Comparison of ENCODE assay signal across 33 cellular contexts in the genomic region with DNA sequence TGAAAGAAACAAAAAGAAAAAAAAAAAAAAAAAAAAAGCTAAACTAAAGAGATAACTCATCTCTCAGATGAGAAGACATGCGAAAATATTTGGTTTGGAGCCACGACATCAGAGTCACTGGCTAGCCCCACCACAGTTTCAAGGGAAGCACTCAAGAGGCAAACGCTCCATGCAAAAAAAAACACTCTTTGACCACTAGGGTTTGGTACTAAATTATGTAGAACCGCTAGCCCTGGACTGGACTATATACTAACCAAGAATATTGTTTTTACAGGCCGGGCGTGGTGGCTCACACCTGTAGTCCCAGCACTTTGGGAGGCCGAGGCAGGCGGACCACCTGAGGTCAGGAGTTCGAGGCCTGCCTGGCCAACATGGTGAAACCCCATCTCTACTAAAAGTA.
"Had no signal": no experiment of that assay in that cellular context is flagged by ENCODE, and none has a peak within 500 bp of the region (broad histone marks: within the 10 kb centered on the region; RNA-seq: fewer than 3 reads in every experiment).

No MANE protein-coding gene starts in this region.

- H3K9me3 ChIP-seq: adrenal gland, body of pancreas, breast epithelium had no signal

- H3K27me3 ChIP-seq: adrenal gland, body of pancreas, brain microvascular endothelial cell, breast epithelium had no signal

- H3K27me3 Mint-ChIP-seq: activated B cell treated with CpG ODN at 0.5 μM for 24 hours; activated CD4-positive, alpha-beta memory T cell treated with anti-CD3 and anti-CD28 coated beads for 36 hours; activated CD4-positive, alpha-beta T cell treated with anti-CD3 and anti-CD28 coated beads, Interleukin-2, amount 10 ng/mL, durations not matched to agents 24 days and 14 days; activated CD8-positive, alpha-beta T cell treated with anti-CD3 and anti-CD28 coated beads for 36 hours; activated naive CD8-positive, alpha-beta T cell treated with anti-CD3 and anti-CD28 coated beads for 36 hours; activated T-helper 17 cell treated with anti-CD3 and anti-CD28 coated beads, Interleukin-2, amount 50 U/mL, for 72 hours had no signal

- H3K4me3 ChIP-seq: adrenal gland, body of pancreas, breast epithelium had no signal

- DNase-seq: activated B cell treated with CpG ODN at 0.5 μM for 24 hours; activated CD4-positive, alpha-beta memory T cell treated with anti-CD3 and anti-CD28 coated beads for 36 hours; activated CD4-positive, alpha-beta T cell treated with anti-CD3 and anti-CD28 coated beads for 4 hours; activated CD4-positive, alpha-beta T cell treated with anti-CD3 and anti-CD28 coated beads, Interleukin-2, amount 10 ng/mL, durations not matched to agents 24 days and 14 days; activated CD4-positive, alpha-beta T cell treated with anti-CD3 and anti-CD28 coated beads, Interleukin-2, amount 50 U/mL, for 1 hour; activated CD4-positive, alpha-beta T cell treated with anti-CD3 and anti-CD28 coated beads, Interleukin-2, amount 50 U/mL, for 4 hours; activated CD4-positive, CD25-positive, alpha-beta regulatory T cell treated with anti-CD3 and anti-CD28 coated beads, Interleukin-2, amount 50 U/mL, for 72 hours; activated CD8-positive, alpha-beta memory T cell treated with anti-CD3 and anti-CD28 coated beads, Interleukin-2, amount 50 U/mL, for 4 hours; activated CD8-positive, alpha-beta T cell treated with anti-CD3 and anti-CD28 coated beads for 36 hours; activated effector memory CD4-positive, alpha-beta T cell treated with anti-CD3 and anti-CD28 coated beads, Interleukin-2, amount 50 U/mL, for 16 hours; activated gamma-delta T cell treated with Interleukin-2 at 50 U/mL for 16 hours; activated naive CD4-positive, alpha-beta T cell; activated naive CD4-positive, alpha-beta T cell treated with anti-CD3 and anti-CD28 coated beads for 36 hours; activated naive CD4-positive, alpha-beta T cell treated with anti-CD3 and anti-CD28 coated beads, Interleukin-2, amount 50 U/mL, for 16 hours; activated naive CD8-positive, alpha-beta T cell treated with anti-CD3 and anti-CD28 coated beads for 36 hours; activated T-cell treated with anti-CD3 and anti-CD28 coated beads for 4 hours; activated T-cell treated with anti-CD3 and anti-CD28 coated beads, Interleukin-2, amount 50 U/mL, for 1 hour; activated T-cell treated with anti-CD3 and anti-CD28 coated beads, Interleukin-2, amount 50 U/mL, for 4 hours; activated T-cell treated with anti-CD3 and anti-CD28 coated beads, Interleukin-2, amount 50 U/mL, for 72 hours; adrenal gland; amniotic stem cell; aorta; body of pancreas; brain microvascular endothelial cell; central memory CD4-positive, alpha-beta T cell; T-helper 2 cell; T-helper 9 cell had no signal

- ATAC-seq: activated CD8-positive, alpha-beta T cell treated with anti-CD3 and anti-CD28 coated beads for 36 hours; activated naive CD4-positive, alpha-beta T cell treated with anti-CD3 and anti-CD28 coated beads, Interleukin-2, amount 50 U/mL, for 72 hours; activated T-cell treated with anti-CD3 and anti-CD28 coated beads, Interleukin-2, amount 50 U/mL, for 4 hours; activated T-cell treated with anti-CD3 and anti-CD28 coated beads, Interleukin-2, amount 50 U/mL, for 72 hours; activated T-helper 17 cell treated with anti-CD3 and anti-CD28 coated beads, Interleukin-2, amount 50 U/mL, for 72 hours; body of pancreas had no signal

- H3K9me3 Mint-ChIP-seq: activated B cell treated with CpG ODN at 0.5 μM for 24 hours; activated CD4-positive, alpha-beta memory T cell treated with anti-CD3 and anti-CD28 coated beads for 36 hours; activated CD4-positive, alpha-beta T cell treated with anti-CD3 and anti-CD28 coated beads, Interleukin-2, amount 10 ng/mL, durations not matched to agents 24 days and 14 days; activated CD8-positive, alpha-beta T cell treated with anti-CD3 and anti-CD28 coated beads for 36 hours; activated naive CD4-positive, alpha-beta T cell treated with anti-CD3 and anti-CD28 coated beads for 36 hours; activated naive CD4-positive, alpha-beta T cell treated with anti-CD3 and anti-CD28 coated beads, Interleukin-2, amount 50 U/mL, for 72 hours; activated naive CD8-positive, alpha-beta T cell treated with anti-CD3 and anti-CD28 coated beads for 36 hours; activated T-cell treated with anti-CD3 and anti-CD28 coated beads, Interleukin-2, amount 50 U/mL, for 4 hours; activated T-cell treated with anti-CD3 and anti-CD28 coated beads, Interleukin-2, amount 50 U/mL, for 72 hours; activated T-helper 1 cell treated with anti-CD3 and anti-CD28 coated beads, Interleukin-12 subunit alpha, Interleukin-12 subunit beta, Interleukin-2, Interleukin-4 antibody, amounts not matched to agents 30 ng/mL and 10 ng/mL and 1 ng/mL, durations not matched to agents 14 hours and 24 hours and 36 hours; activated T-helper 17 cell treated with anti-CD3 and anti-CD28 coated beads, Interleukin-2, amount 50 U/mL, for 72 hours; T-helper 2 cell treated with Interferon-gamma antibody and Interleukin-4, amounts not matched to agents 5 μg/mL and 100 μg/mL, for 36 hours had no signal

- H3K27ac Mint-ChIP-seq: activated B cell treated with CpG ODN at 0.5 μM for 24 hours; activated CD4-positive, alpha-beta memory T cell treated with anti-CD3 and anti-CD28 coated beads for 36 hours; activated CD4-positive, alpha-beta T cell treated with anti-CD3 and anti-CD28 coated beads, Interleukin-2, amount 10 ng/mL, durations not matched to agents 24 days and 14 days; activated CD8-positive, alpha-beta T cell treated with anti-CD3 and anti-CD28 coated beads for 36 hours; activated naive CD4-positive, alpha-beta T cell treated with anti-CD3 and anti-CD28 coated beads for 36 hours; activated naive CD4-positive, alpha-beta T cell treated with anti-CD3 and anti-CD28 coated beads, Interleukin-2, amount 50 U/mL, for 72 hours; activated naive CD8-positive, alpha-beta T cell treated with anti-CD3 and anti-CD28 coated beads for 36 hours; activated T-cell treated with anti-CD3 and anti-CD28 coated beads, Interleukin-2, amount 50 U/mL, for 72 hours; activated T-helper 1 cell treated with anti-CD3 and anti-CD28 coated beads, Interleukin-12 subunit alpha, Interleukin-12 subunit beta, Interleukin-2, Interleukin-4 antibody, amounts not matched to agents 30 ng/mL and 10 ng/mL and 1 ng/mL, durations not matched to agents 14 hours and 24 hours and 36 hours; T-helper 2 cell treated with Interferon-gamma antibody and Interleukin-4, amounts not matched to agents 5 μg/mL and 100 μg/mL, for 36 hours had no signal

- H3K4me3 Mint-ChIP-seq: activated B cell treated with CpG ODN at 0.5 μM for 24 hours; activated CD4-positive, alpha-beta memory T cell treated with anti-CD3 and anti-CD28 coated beads for 36 hours; activated CD4-positive, alpha-beta T cell treated with anti-CD3 and anti-CD28 coated beads, Interleukin-2, amount 10 ng/mL, durations not matched to agents 24 days and 14 days; activated CD8-positive, alpha-beta T cell treated with anti-CD3 and anti-CD28 coated beads for 36 hours; activated naive CD4-positive, alpha-beta T cell treated with anti-CD3 and anti-CD28 coated beads for 36 hours; activated naive CD8-positive, alpha-beta T cell treated with anti-CD3 and anti-CD28 coated beads for 36 hours; activated T-cell treated with anti-CD3 and anti-CD28 coated beads, Interleukin-2, amount 50 U/mL, for 4 hours; activated T-cell treated with anti-CD3 and anti-CD28 coated beads, Interleukin-2, amount 50 U/mL, for 72 hours; activated T-helper 1 cell treated with anti-CD3 and anti-CD28 coated beads, Interleukin-12 subunit alpha, Interleukin-12 subunit beta, Interleukin-2, Interleukin-4 antibody, amounts not matched to agents 30 ng/mL and 10 ng/mL and 1 ng/mL, durations not matched to agents 14 hours and 24 hours and 36 hours; activated T-helper 17 cell treated with anti-CD3 and anti-CD28 coated beads, Interleukin-2, amount 50 U/mL, for 72 hours; T-helper 2 cell treated with Interferon-gamma antibody and Interleukin-4, amounts not matched to agents 5 μg/mL and 100 μg/mL, for 36 hours had no signal

- H3K4me1 ChIP-seq: adrenal gland, body of pancreas, breast epithelium had no signal

- H3K4me1 Mint-ChIP-seq: activated CD4-positive, alpha-beta T cell treated with anti-CD3 and anti-CD28 coated beads, Interleukin-2, amount 10 ng/mL, durations not matched to agents 24 days and 14 days had no signal

- H3K27ac ChIP-seq: adrenal gland, body of pancreas, brain microvascular endothelial cell, breast epithelium, VCaP had no signal

- H3K36me3 ChIP-seq: breast epithelium had no signal
